In the genomic region with DNA sequence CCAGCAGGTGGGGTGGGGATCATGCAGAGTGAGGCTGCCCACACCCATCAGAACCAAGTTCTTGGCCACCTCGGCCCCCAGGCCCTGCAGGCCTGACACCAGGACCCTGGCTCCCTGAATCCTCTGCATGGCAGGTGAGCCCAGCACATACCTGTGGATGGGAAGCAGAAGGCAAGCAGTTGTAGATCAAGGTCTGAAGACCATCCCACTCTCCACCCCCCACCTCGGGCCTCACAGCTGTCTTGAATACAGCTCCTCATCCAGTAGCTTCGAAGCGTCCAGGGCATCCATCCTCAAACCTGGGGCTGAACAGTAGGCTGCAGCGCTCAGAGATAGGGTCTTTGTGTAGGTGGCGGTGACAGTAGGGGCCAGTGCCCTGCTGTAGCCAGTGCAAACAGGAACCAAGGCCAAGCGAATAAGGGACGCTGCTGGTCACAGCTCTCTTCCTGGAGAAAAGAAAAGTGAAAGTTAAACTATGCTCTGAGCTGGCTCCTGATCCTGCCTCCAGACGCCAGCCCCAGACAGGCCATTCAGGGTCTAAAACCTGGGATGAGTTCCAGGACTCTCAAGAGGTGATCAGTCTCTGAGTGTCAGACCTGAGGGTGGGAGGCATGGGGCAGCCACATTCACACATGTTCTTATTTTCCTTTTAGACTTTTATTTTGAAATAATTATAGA, we compare ENCODE assay signal across 8 cellular contexts. TPM values are rescaled to one million over a fixed set of nuclear protein-coding genes. Genes with fewer than 3 reads are reported as not detected.
DNase-seq lines count a peak whose midpoint lies in the region; ATAC-seq and TF ChIP-seq lines count a peak whose summit lies in the region.

A gene with protein sequence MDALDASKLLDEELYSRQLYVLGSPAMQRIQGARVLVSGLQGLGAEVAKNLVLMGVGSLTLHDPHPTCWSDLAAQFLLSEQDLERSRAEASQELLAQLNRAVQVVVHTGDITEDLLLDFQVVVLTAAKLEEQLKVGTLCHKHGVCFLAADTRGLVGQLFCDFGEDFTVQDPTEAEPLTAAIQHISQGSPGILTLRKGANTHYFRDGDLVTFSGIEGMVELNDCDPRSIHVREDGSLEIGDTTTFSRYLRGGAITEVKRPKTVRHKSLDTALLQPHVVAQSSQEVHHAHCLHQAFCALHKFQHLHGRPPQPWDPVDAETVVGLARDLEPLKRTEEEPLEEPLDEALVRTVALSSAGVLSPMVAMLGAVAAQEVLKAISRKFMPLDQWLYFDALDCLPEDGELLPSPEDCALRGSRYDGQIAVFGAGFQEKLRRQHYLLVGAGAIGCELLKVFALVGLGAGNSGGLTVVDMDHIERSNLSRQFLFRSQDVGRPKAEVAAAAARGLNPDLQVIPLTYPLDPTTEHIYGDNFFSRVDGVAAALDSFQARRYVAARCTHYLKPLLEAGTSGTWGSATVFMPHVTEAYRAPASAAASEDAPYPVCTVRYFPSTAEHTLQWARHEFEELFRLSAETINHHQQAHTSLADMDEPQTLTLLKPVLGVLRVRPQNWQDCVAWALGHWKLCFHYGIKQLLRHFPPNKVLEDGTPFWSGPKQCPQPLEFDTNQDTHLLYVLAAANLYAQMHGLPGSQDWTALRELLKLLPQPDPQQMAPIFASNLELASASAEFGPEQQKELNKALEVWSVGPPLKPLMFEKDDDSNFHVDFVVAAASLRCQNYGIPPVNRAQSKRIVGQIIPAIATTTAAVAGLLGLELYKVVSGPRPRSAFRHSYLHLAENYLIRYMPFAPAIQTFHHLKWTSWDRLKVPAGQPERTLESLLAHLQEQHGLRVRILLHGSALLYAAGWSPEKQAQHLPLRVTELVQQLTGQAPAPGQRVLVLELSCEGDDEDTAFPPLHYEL (minus strand): TSS at position 457 of the 678 bp plus-strand sequence. CDS start 166 bp downstream, at position 291.

- H2BK5ac ChIP-seq in mesenchymal stem cell (ENCODE audit: low read depth, low read length, poor library complexity, severe bottlenecking), result no peak within 1 kb of the TSS

- H3K36me3 ChIP-seq in mesenchymal stem cell (ENCODE audit: control insufficient read depth in 1 of 2, insufficient read depth in 2 of 2, low read depth in 1 of 2, low read length in 2 of 2) (peaks cover 7 to 42% of the 10 kb centered on the region in 2 experiments), thymus (ENCODE audit: control insufficient read depth, insufficient read depth) (peaks cover 30% of the 10 kb centered on the region)

- no peak for TF ChIP-seq CTCF in GM13977 (IDR thresholded peaks at IDR 0.05; ENCODE audit: extremely low read depth, insufficient read depth, missing control alignments)

- peak within 1 kb of the TSS; percentile 30 for H2AFZ ChIP-seq in mesenchymal stem cell (ENCODE audit: low read depth, low read length)

- H3K4me1 Mint-ChIP-seq in T-helper 17 cell, result peaks cover 19% of the 10 kb centered on the region

- H2BK12ac ChIP-seq in mesenchymal stem cell (ENCODE audit: low read length in 2 of 2), result peak within 1 kb of the TSS; percentile 60 to 96

- no peak within 1 kb of the TSS for H3K27ac ChIP-seq in mesenchymal stem cell (ENCODE audit: low read length, poor library complexity, severe bottlenecking)
- H3K27ac ChIP-seq in thymus (ENCODE audit: low read depth), result peak within 1 kb of the TSS; percentile 88

- no peaks in the 10 kb centered on the region for H3K79me1 ChIP-seq in mesenchymal stem cell (replicated peaks; ENCODE audit: low read length, poor library complexity, severe bottlenecking)

- H3K23ac ChIP-seq in mesenchymal stem cell (ENCODE audit: low read length in 2 of 2), result no peak within 1 kb of the TSS

- H3K27me3 Mint-ChIP-seq in T-helper 17 cell, result no peaks in the 10 kb centered on the region

- H2AK5ac ChIP-seq in mesenchymal stem cell (ENCODE audit: low read length, severe bottlenecking), result no peak within 1 kb of the TSS

- H4K8ac ChIP-seq in mesenchymal stem cell (ENCODE audit: low read length), result peak within 1 kb of the TSS; percentile 91

- WGBS in mesenchymal stem cell, result 65% methylated on average over 9 of the region's 9 CpGs
- 10% methylated on average over 9 of the region's 9 CpGs for WGBS in thymus

- peak within 1 kb of the TSS in 1 of 2 experiments; percentile 88 for H3K14ac ChIP-seq in mesenchymal stem cell (ENCODE audit: low read length in 2 of 2)

- H3K18ac ChIP-seq in mesenchymal stem cell (ENCODE audit: low read depth in 1 of 2, low read length in 2 of 2), result peak within 1 kb of the TSS; percentile 82 to 91

- peaks cover 8% of the 10 kb centered on the region for H3K36me3 Mint-ChIP-seq in T-helper 17 cell (ENCODE audit: low read depth)

- H2BK120ac ChIP-seq in mesenchymal stem cell (ENCODE audit: low read depth, low read length), result peak within 1 kb of the TSS; percentile 54

- H3K4me1 ChIP-seq in mesenchymal stem cell (ENCODE audit: control insufficient read depth, insufficient read depth, low read depth, low read length) (peaks cover 8% of the 10 kb centered on the region), thymus (ENCODE audit: control insufficient read depth, insufficient read depth, low read length) (peaks cover 2% of the 10 kb centered on the region)

- peak within 1 kb of the TSS; percentile 96 for H4K91ac ChIP-seq in mesenchymal stem cell (ENCODE audit: low read length)

- ATAC-seq in HG03108 (IDR thresholded peaks at IDR 0.05; ENCODE audit: unreplicated experiment) (peak; percentile 88), T-helper 17 cell (peak; percentile 83), HG02763 (IDR thresholded peaks at IDR 0.05; ENCODE audit: unreplicated experiment) (no peak)

- peak within 1 kb of the TSS; percentile 93 for H3K4me3 Mint-ChIP-seq in T-helper 17 cell

- peak within 1 kb of the TSS; percentile 86 for H3K9ac ChIP-seq in mesenchymal stem cell (ENCODE audit: low read length)

- peak within 1 kb of the TSS; percentile 94 for H3K27ac Mint-ChIP-seq in T-helper 17 cell

- in situ Hi-C loops in GM13977 (cut with MboI; ENCODE audit: low pct_unique_long_range_greater_than_20kb, low sequenced_read_pairs, unreplicated experiment), result no loop called here

- no peaks in the 10 kb centered on the region for H3K27me3 ChIP-seq in mesenchymal stem cell (ENCODE audit: control insufficient read depth in 1 of 2, insufficient read depth in 1 of 2, low read length in 2 of 2)
- H3K27me3 ChIP-seq in thymus (ENCODE audit: control insufficient read depth, insufficient read depth), result no peaks in the 10 kb centered on the region

- DNase-seq in GM13977 (ENCODE audit: low spot score), result peak; percentile 76
- no peak for DNase-seq in T-helper 17 cell
- peak; percentile 48 for DNase-seq in dedifferentiated amniotic fluid mesenchymal stem cell (ENCODE audit: extremely low spot score)
- peak; percentile 83 for DNase-seq in mesenchymal stem cell
- no peak for DNase-seq in DMS114 treated with DMSO at 0.1 percent for 48 hours (lab: John Stamatoyannopoulos, UW; ENCODE audit: unreplicated experiment)

- H3K4me2 ChIP-seq in mesenchymal stem cell (ENCODE audit: low read length, poor library complexity, severe bottlenecking), result no peak within 1 kb of the TSS

- H3K4me3 ChIP-seq in mesenchymal stem cell (ENCODE audit: insufficient read depth in 1 of 2, low read depth in 1 of 2, low read length in 2 of 2), result peak within 1 kb of the TSS in 1 of 2 experiments; percentile 83
- H3K4me3 ChIP-seq in thymus (ENCODE audit: low read length), result peak within 1 kb of the TSS; percentile 61

- H3K4ac ChIP-seq in mesenchymal stem cell (ENCODE audit: low read depth in 1 of 2, low read length in 2 of 2), result peak within 1 kb of the TSS; percentile 84 to 92

- no peaks in the 10 kb centered on the region for H3K9me3 ChIP-seq in T-helper 17 cell (ENCODE audit: control insufficient read depth, low read length, poor library complexity, severe bottlenecking)
- H3K9me3 ChIP-seq in mesenchymal stem cell (ENCODE audit: control insufficient read depth, low read length), result no peaks in the 10 kb centered on the region
- no peaks in the 10 kb centered on the region for H3K9me3 ChIP-seq in thymus (ENCODE audit: control insufficient read depth)

- peak within 1 kb of the TSS; percentile 87 for H2BK15ac ChIP-seq in mesenchymal stem cell (ENCODE audit: low read depth, poor library complexity, severe bottlenecking)

RNA-seq across cellular contexts. Expression of the gene that starts here (rescaled TPM):
- 100 to 1,000 TPM; 173 to 198 TPM for total RNA-seq in T-helper 17 cell
- polyA plus RNA-seq in mesenchymal stem cell (2013, experiment 1 of 2), result 33.2 TPM
- polyA plus RNA-seq in mesenchymal stem cell (2013, experiment 2 of 2), result 32.7 TPM
- polyA plus RNA-seq in thymus, result 85.7 TPM

Comparison
In these comparisons a context has a peak if more than half of its experiments do, and no peak if none do; other contexts are left out.
1. DNase-seq: peak in GM13977 (single experiment), dedifferentiated amniotic fluid mesenchymal stem cell (single experiment) and mesenchymal stem cell (single experiment); none in T-helper 17 cell (0 of 3) and DMS114 treated with DMSO at 0.1 percent for 48 hours (single experiment).